ENCODE assay signal across 8 cellular contexts in genomic region chr19:7679771-7680605, GRCh38. TPM values are rescaled to one million over a fixed set of nuclear protein-coding genes. Genes with fewer than 3 reads are reported as not detected.
DNase-seq lines count a peak whose midpoint lies in the region; ATAC-seq and TF ChIP-seq lines count a peak whose summit lies in the region.

No MANE protein-coding gene starts in this region.

- H3K27me3 ChIP-seq in CD8-positive, alpha-beta T cell (ENCODE audit: insufficient read depth, low read length) = no peaks in the 10 kb centered on the region
- H3K27me3 ChIP-seq in MG63 (peaks cover 46% of the 10 kb centered on the region), neuron (ENCODE audit: insufficient read depth, low read length) (peaks cover 5% of the 10 kb centered on the region)
- H3K27me3 ChIP-seq in effector memory CD4-positive, alpha-beta T cell (replicated peaks; ENCODE audit: control insufficient read depth, insufficient read depth, low read length, poor library complexity, severe bottlenecking) = no peaks in the 10 kb centered on the region

- peak overlapping the region; percentile 71 for H3K4me3 Mint-ChIP-seq in CD8-positive, alpha-beta T cell

- peaks cover 8% of the 10 kb centered on the region for H3K36me3 ChIP-seq in CD8-positive, alpha-beta T cell (ENCODE audit: insufficient read depth, low read length)
- H3K36me3 ChIP-seq in MG63 = peaks cover 20% of the 10 kb centered on the region
- peaks cover 7% of the 10 kb centered on the region for H3K36me3 ChIP-seq in effector memory CD4-positive, alpha-beta T cell (ENCODE audit: control insufficient read depth, insufficient read depth, low read length)
- H3K36me3 ChIP-seq in neuron (ENCODE audit: insufficient read depth, low read length) = peaks cover 16% of the 10 kb centered on the region

- peaks cover 33% of the 10 kb centered on the region for H3K4me1 ChIP-seq in CD8-positive, alpha-beta T cell (ENCODE audit: insufficient read depth, low read length)
- peaks cover 37% of the 10 kb centered on the region for H3K4me1 ChIP-seq in effector memory CD4-positive, alpha-beta T cell (ENCODE audit: control insufficient read depth, insufficient read depth, low read length, poor library complexity, severe bottlenecking)
- peaks cover 8% of the 10 kb centered on the region for H3K4me1 ChIP-seq in neuron (ENCODE audit: insufficient read depth, low read length)

- CTCF ChIA-PET in CD8-positive, alpha-beta T cell (lab: Charles Lee) = interaction anchor here (0.7 to 3.2 kb wide), 31 partner anchors 10 to 580 kb away, joined by 3 to 73 read pairs (median 5); partner anchors contain the start of genes CLEC4G, FCER2, RETN and SNAPC2

- peak overlapping the region; percentile 81 for H3K27ac Mint-ChIP-seq in CD8-positive, alpha-beta T cell

- peaks cover 44% of the 10 kb centered on the region for H3K4me1 Mint-ChIP-seq in CD8-positive, alpha-beta T cell (ENCODE audit: low read depth)

- intact Hi-C loops in CD8-positive, alpha-beta T cell (cut with DNase I, micrococcal nuclease) = loop anchor here (1.0 to 5.0 kb wide), 9 partner anchors 25 to 578 kb away; partner anchors contain the start of genes STXBP2 (in 2 of the 2) and ARHGEF18 (in 1 of the 2)

- H3K27ac ChIP-seq in CD8-positive, alpha-beta T cell (ENCODE audit: low read depth, low read length) = no peak overlapping the region
- H3K27ac ChIP-seq in effector memory CD4-positive, alpha-beta T cell (ENCODE audit: insufficient read depth, low read length, poor library complexity, severe bottlenecking) = no peak overlapping the region

- peaks cover 14% of the 10 kb centered on the region for H3K27me3 Mint-ChIP-seq in CD8-positive, alpha-beta T cell (ENCODE audit: low read depth)

- POLR2A ChIA-PET in CD8-positive, alpha-beta T cell (lab: Charles Lee) = interaction anchor here (0.6 to 1.4 kb wide), 6 partner anchors 50 to 578 kb away, joined by 3 to 6 read pairs (median 4); partner anchors contain the start of genes MAP2K7, PET100, SNAPC2 and XAB2

- H3K9me3 Mint-ChIP-seq in CD8-positive, alpha-beta T cell = no peaks in the 10 kb centered on the region

- ATAC-seq in CD8-positive, alpha-beta T cell = no peak

- H2AFZ ChIP-seq in neuron (ENCODE audit: low read depth, low read length) = peak overlapping the region; percentile 60

- no peak for DNase-seq in CD8-positive, alpha-beta T cell
- DNase-seq in MG63 (no peak), SIG-M5 (lab: John Stamatoyannopoulos, UW) (no peak), GM19238 (ENCODE audit: insufficient read length, low spot score) (no peak), GF-D8 (lab: John Stamatoyannopoulos, UW) (no peak), AML-193 (lab: John Stamatoyannopoulos, UW) (no peak)
- no peak for DNase-seq in effector memory CD4-positive, alpha-beta T cell

- peaks cover 18% of the 10 kb centered on the region for H3K36me3 Mint-ChIP-seq in CD8-positive, alpha-beta T cell

- TF ChIP-seq CTCF in CD8-positive, alpha-beta T cell (IDR thresholded peaks at IDR 0.05) = no peak

- H3K4me3 ChIP-seq in CD8-positive, alpha-beta T cell (ENCODE audit: low read depth, low read length) = peak overlapping the region; percentile 92
- peak overlapping the region; percentile 97 for H3K4me3 ChIP-seq in MG63
- peak overlapping the region; percentile 99 for H3K4me3 ChIP-seq in effector memory CD4-positive, alpha-beta T cell (ENCODE audit: insufficient read depth, low read depth, low read length, poor library complexity, severe bottlenecking)
- H3K4me3 ChIP-seq in neuron (ENCODE audit: low read length) = peak overlapping the region; percentile 59

- no peaks in the 10 kb centered on the region for H3K9me3 ChIP-seq in CD8-positive, alpha-beta T cell (ENCODE audit: low read length)
- H3K9me3 ChIP-seq in MG63 = peaks cover 2% of the 10 kb centered on the region; the same call in 1 of the 2 replicates
- no peaks in the 10 kb centered on the region for H3K9me3 ChIP-seq in effector memory CD4-positive, alpha-beta T cell (ENCODE audit: control insufficient read depth, low read length)
- no peaks in the 10 kb centered on the region for H3K9me3 ChIP-seq in neuron (ENCODE audit: low read length)

RNA-seq across cellular contexts. Expression of gene TRAPPC5, which starts 0.6 kb away (rescaled TPM):
- 10 to 100 TPM; 32.4 to 39.5 TPM for total RNA-seq in CD8-positive, alpha-beta T cell
- 159 and 202 TPM in 2 replicates for total RNA-seq in MG63 (2014; rRNA removed; shearing (Covaris generic); ENCODE audit: low replicate concordance)

RNA-seq across cellular contexts. Expression of gene MCEMP1, which starts 3.1 kb away (rescaled TPM):
- 1 to 10 TPM; 1.1 to 1.5 TPM for total RNA-seq in CD8-positive, alpha-beta T cell
- not detected in 2 replicates for total RNA-seq in MG63 (2014; rRNA removed; shearing (Covaris generic); ENCODE audit: low replicate concordance)

RNA-seq across cellular contexts. Expression of gene RETN, which starts 11.1 kb away (rescaled TPM):
- total RNA-seq in CD8-positive, alpha-beta T cell = not detected
- not detected in 2 replicates for total RNA-seq in MG63 (2014; rRNA removed; shearing (Covaris generic); ENCODE audit: low replicate concordance)

RNA-seq across cellular contexts. Expression of gene FCER2, which starts 21.9 kb away (rescaled TPM):
- 1 to 10 TPM; 2.3 to 3.9 TPM for total RNA-seq in CD8-positive, alpha-beta T cell
- not detected in 2 replicates for total RNA-seq in MG63 (2014; rRNA removed; shearing (Covaris generic); ENCODE audit: low replicate concordance)

RNA-seq across cellular contexts. Expression of gene STXBP2, which starts 43.1 kb away (rescaled TPM):
- total RNA-seq in CD8-positive, alpha-beta T cell = 100 to 1,000 TPM; 260 to 270 TPM
- total RNA-seq in MG63 (2014; rRNA removed; shearing (Covaris generic); ENCODE audit: low replicate concordance) = 3.5 TPM in 1 of 2 replicates, not detected in the other
